Comparison of ENCODE assay signal across 26 cellular contexts in genomic region chr6:164561656-164562055, GRCh38.
"Had no signal": no experiment of that assay in that cellular context is flagged by ENCODE, and none has a peak within 500 bp of the region (broad histone marks: within the 10 kb centered on the region; RNA-seq: fewer than 3 reads in every experiment).

No MANE protein-coding gene starts in this region.

- H3K4me1 ChIP-seq: esophagus squamous epithelium, left lung, lower lobe of right lung had no signal

- H3K27ac ChIP-seq: coronary artery, dorsolateral prefrontal cortex, epithelial cell of prostate, esophagus squamous epithelium, gastrocnemius medialis, heart left ventricle, hepatocyte, left lung, lower lobe of right lung had no signal

- H3K36me3 ChIP-seq: esophagus squamous epithelium, gastrocnemius medialis, heart left ventricle, left lung, lower lobe of right lung had no signal

- DNase-seq: dermis blood vessel endothelial cell; dorsolateral prefrontal cortex; effector CD4-positive, alpha-beta T cell; effector memory CD4-positive, alpha-beta T cell; erythroblast; esophagus squamous epithelium; foreskin fibroblast; foreskin melanocyte; gastrocnemius medialis; heart left ventricle; hypothalamus; left cardiac atrium; left lung; left ventricle myocardium superior; lower lobe of right lung; mesenchymal stem cell; midbrain; naive thymus-derived CD4-positive, alpha-beta T cell had no signal

- H2AFZ ChIP-seq: hepatocyte had no signal

- ATAC-seq: esophagus mucosa; gastrocnemius medialis; heart left ventricle; left cardiac atrium; left lung; left ventricle myocardium superior; lower lobe of right lung; naive thymus-derived CD4-positive, alpha-beta T cell had no signal

- H3K27me3 ChIP-seq: dorsolateral prefrontal cortex, esophagus squamous epithelium, gastrocnemius medialis, heart left ventricle, hepatocyte, left lung had no signal

- H3K4me3 ChIP-seq: coronary artery, dorsolateral prefrontal cortex, esophagus squamous epithelium, gastrocnemius medialis, heart left ventricle, hepatocyte, left lung, lower lobe of right lung had no signal

- H3K9me3 ChIP-seq: gastrocnemius medialis had no signal

- H3K4me2 ChIP-seq: hepatocyte had no signal

- FAIRE-seq: colon, endometrium, islet of Langerhans, keratinocyte had no signal

- H3K79me2 ChIP-seq: hepatocyte had no signal
